ENCODE assay signal across 14 cellular contexts in the genomic region with DNA sequence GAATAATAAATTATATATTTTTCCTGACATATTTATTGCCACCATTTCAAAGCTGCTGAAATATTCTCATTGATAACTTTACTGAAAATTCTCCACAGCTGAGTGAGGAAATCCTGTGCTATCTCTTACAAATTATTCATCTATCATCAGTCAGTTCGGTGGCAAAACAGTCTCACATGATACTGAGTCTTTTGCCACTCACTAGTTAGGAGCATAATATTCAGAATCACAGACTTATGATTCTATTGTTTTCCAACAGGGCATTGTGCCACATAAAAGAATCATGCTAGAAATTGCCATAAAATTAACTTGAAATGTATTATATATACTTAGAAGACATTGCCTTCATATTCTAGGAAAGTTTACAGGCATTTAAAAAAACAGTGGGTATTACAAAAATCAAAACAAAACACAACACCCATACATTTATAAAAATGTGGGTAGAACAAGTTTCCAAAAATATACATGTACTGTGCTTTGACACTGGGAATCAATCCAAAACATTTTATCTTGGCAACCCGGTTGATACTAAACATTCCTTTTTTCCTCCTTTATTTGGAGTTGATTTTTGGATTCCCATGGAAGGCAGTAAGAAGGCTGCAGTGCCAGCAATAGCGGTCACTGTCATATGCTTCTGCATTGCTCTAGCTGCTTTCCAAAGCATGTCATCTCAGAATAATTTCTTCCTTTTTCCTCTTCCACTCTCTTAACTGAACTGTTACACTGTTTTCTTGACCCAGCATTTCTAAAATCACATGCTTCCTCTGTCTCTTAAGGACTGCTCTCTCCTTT. TPM values are rescaled to one million over a fixed set of nuclear protein-coding genes. Genes with fewer than 3 reads are reported as not detected.
DNase-seq lines count a peak whose midpoint lies in the region; ATAC-seq and TF ChIP-seq lines count a peak whose summit lies in the region.
"Had no signal": no experiment of that assay in that cellular context is flagged by ENCODE, and none has a peak within 500 bp of the region (broad histone marks: within the 10 kb centered on the region; RNA-seq: fewer than 3 reads in every experiment).

No MANE protein-coding gene starts in this region.

- no peaks in the 10 kb centered on the region for H3K27me3 ChIP-seq in BJ (ENCODE audit: control insufficient read depth, insufficient read depth, low read length)
- no peaks in the 10 kb centered on the region for H3K27me3 ChIP-seq in cardiac muscle cell
- H3K27me3 ChIP-seq in rectal smooth muscle tissue (ENCODE audit: control insufficient read depth, insufficient read depth, low read length), result no peaks in the 10 kb centered on the region
- no peaks in the 10 kb centered on the region for H3K27me3 ChIP-seq in psoas muscle (ENCODE audit: insufficient read depth in 3 of 3, low read length in 2 of 3)
- no peaks in the 10 kb centered on the region for H3K27me3 ChIP-seq in upper lobe of left lung
- H3K27me3 ChIP-seq: gastroesophageal sphincter had no signal

- H3K4me3 ChIP-seq in BJ (ENCODE audit: low read depth, low read length) (no peak overlapping the region), cardiac fibroblast (replicated peaks in 1 of 2; ENCODE audit: low read depth in 2 of 2, low read length in 2 of 2) (no peak overlapping the region), cardiac muscle cell (no peak overlapping the region), rectal smooth muscle tissue (ENCODE audit: low read length) (no peak overlapping the region), psoas muscle (no peak overlapping the region), upper lobe of left lung (no peak overlapping the region)
- H3K4me3 ChIP-seq: gastroesophageal sphincter had no signal

- no peak overlapping the region for H3K9ac ChIP-seq in rectal smooth muscle tissue (ENCODE audit: low read length)

- H3K9me3 ChIP-seq in cardiac muscle cell (ENCODE audit: low read depth) (no peaks in the 10 kb centered on the region), psoas muscle (no peaks in the 10 kb centered on the region), upper lobe of left lung (no peaks in the 10 kb centered on the region)
- H3K9me3 ChIP-seq: gastroesophageal sphincter had no signal

- H3K4me1 ChIP-seq in cardiac muscle cell (ENCODE audit: low read depth) (peaks cover 12% of the 10 kb centered on the region), rectal smooth muscle tissue (ENCODE audit: control insufficient read depth, insufficient read depth, low read length) (peaks cover 12% of the 10 kb centered on the region), psoas muscle (peaks cover 5% of the 10 kb centered on the region), upper lobe of left lung (peaks cover 6 to 15% (median 8%) of the 10 kb centered on the region in 4 donors)

- TF ChIP-seq EP300 in upper lobe of left lung (IDR thresholded peaks at IDR 0.05), result no peak

- CTCF ChIA-PET in BJ (lab: Yijun Ruan, JAX), result no interaction called here
- CTCF ChIA-PET in activated CD4-positive, alpha-beta memory T cell treated with anti-CD3 and anti-CD28 coated beads for 36 hours (lab: Charles Lee), result interaction anchor here (0.7 kb wide), 1 partner anchor 10 kb away, joined by 3 read pairs; no protein-coding TSS in a partner anchor

- WGBS in psoas muscle, 3 donors, result 12 to 18% (median 16%) methylated on average over 3 of the region's 3 CpGs
- WGBS in upper lobe of left lung, 2 donors, result 16 to 26% methylated on average over 3 of the region's 3 CpGs

- H3K4me1 Mint-ChIP-seq in nephron progenitor cell, result no peaks in the 10 kb centered on the region
- peaks cover 3% of the 10 kb centered on the region for H3K4me1 Mint-ChIP-seq in activated CD4-positive, alpha-beta memory T cell treated with anti-CD3 and anti-CD28 coated beads for 36 hours (ENCODE audit: low read depth)

- no peak overlapping the region for H3K27ac ChIP-seq in cardiac muscle cell
- H3K27ac ChIP-seq in rectal smooth muscle tissue (ENCODE audit: low read depth, low read length), result peak overlapping the region; percentile 40
- H3K27ac ChIP-seq in psoas muscle, result no peak overlapping the region
- peak overlapping the region in 2 of 4 donors; percentile 5 to 48 for H3K27ac ChIP-seq in upper lobe of left lung

- H3K36me3 Mint-ChIP-seq in nephron progenitor cell (ENCODE audit: low read depth), result peaks cover 21% of the 10 kb centered on the region
- no peaks in the 10 kb centered on the region for H3K36me3 Mint-ChIP-seq in activated CD4-positive, alpha-beta memory T cell treated with anti-CD3 and anti-CD28 coated beads for 36 hours

- no peaks in the 10 kb centered on the region; the same call in 1 of the 2 replicates for H3K36me3 ChIP-seq in BJ (ENCODE audit: control insufficient read depth, insufficient read depth, low read length)
- H3K36me3 ChIP-seq in cardiac muscle cell, result no peaks in the 10 kb centered on the region
- H3K36me3 ChIP-seq in rectal smooth muscle tissue (ENCODE audit: control insufficient read depth, insufficient read depth, low read length), result no peaks in the 10 kb centered on the region
- H3K36me3 ChIP-seq in psoas muscle (ENCODE audit: insufficient read depth in 1 of 2, low read depth in 1 of 2), result peaks cover 0 to 5% of the 10 kb centered on the region in 2 donors
- H3K36me3 ChIP-seq in upper lobe of left lung, result peaks cover 0 to 7% (median 0%) of the 10 kb centered on the region in 4 donors
- H3K36me3 ChIP-seq: gastroesophageal sphincter had no signal

- no peak overlapping the region for H3K4me3 Mint-ChIP-seq in nephron progenitor cell
- no peak overlapping the region for H3K4me3 Mint-ChIP-seq in activated CD4-positive, alpha-beta memory T cell treated with anti-CD3 and anti-CD28 coated beads for 36 hours

- no peaks in the 10 kb centered on the region for H3K9me3 Mint-ChIP-seq in nephron progenitor cell
- no peaks in the 10 kb centered on the region for H3K9me3 Mint-ChIP-seq in activated CD4-positive, alpha-beta memory T cell treated with anti-CD3 and anti-CD28 coated beads for 36 hours

- intact Hi-C loops in psoas muscle (cut with DNase I), result no loop called here
- intact Hi-C loops in activated CD4-positive, alpha-beta memory T cell treated with anti-CD3 and anti-CD28 coated beads for 36 hours (cut with micrococcal nuclease), result no loop called here

- peak; percentile 19; the same call in 1 of the 2 replicates for TF ChIP-seq CTCF in BJ (IDR thresholded peaks at IDR 0.05; ENCODE audit: insufficient read depth, low read depth, low read length)
- TF ChIP-seq CTCF in cardiac fibroblast (IDR thresholded peaks at IDR 0.05; ENCODE audit: low read depth, low read length), result no peak
- TF ChIP-seq CTCF in cardiac muscle cell (IDR thresholded peaks at IDR 0.05; ENCODE audit: low read depth, low read length), result peak; percentile 22
- TF ChIP-seq CTCF in nephron progenitor cell (IDR thresholded peaks at IDR 0.05), result no peak
- no peak for TF ChIP-seq CTCF in psoas muscle (IDR thresholded peaks at IDR 0.05)
- peak in 1 of 6 experiments; percentile 8 for TF ChIP-seq CTCF in upper lobe of left lung (IDR thresholded peaks at IDR 0.05)

- ATAC-seq in psoas muscle (no peak), upper lobe of left lung (ENCODE audit: low FRiP score in 2 of 2) (no peak)
- ATAC-seq: gastroesophageal sphincter had no signal

- TF ChIP-seq POLR2A in upper lobe of left lung (IDR thresholded peaks at IDR 0.05), result no peak

- DNase-seq in BJ (ENCODE audit: low read depth) (no peak), cardiac fibroblast (ENCODE audit: low read depth in 2 of 2) (peak; percentile 44 to 88), cardiac muscle cell (ENCODE audit: low read depth in 1 of 2, low spot score in 1 of 2) (peak in 1 of 2 donors; percentile 75), nephron progenitor cell (no peak), psoas muscle (no peak), upper lobe of left lung (no peak)
- no peak for DNase-seq in activated CD4-positive, alpha-beta memory T cell treated with anti-CD3 and anti-CD28 coated beads for 36 hours
- DNase-seq: activated CD4-positive, alpha-beta T cell treated with anti-CD3 and anti-CD28 coated beads for 48 hours; activated T-cell treated with anti-CD3 and anti-CD28 coated beads, Interleukin-2, amount 50 U/mL, for 1 hour; effector CD4-positive, alpha-beta T cell; Kasumi-1; NCI-H1930 had no signal

- POLR2A ChIA-PET in BJ (lab: Charles Lee), result no interaction called here
- POLR2A ChIA-PET in activated CD4-positive, alpha-beta memory T cell treated with anti-CD3 and anti-CD28 coated beads for 36 hours (lab: Charles Lee), result no interaction called here

- no peak overlapping the region for H3K27ac Mint-ChIP-seq in nephron progenitor cell
- no peak overlapping the region for H3K27ac Mint-ChIP-seq in activated CD4-positive, alpha-beta memory T cell treated with anti-CD3 and anti-CD28 coated beads for 36 hours

- no peaks in the 10 kb centered on the region for H3K27me3 Mint-ChIP-seq in nephron progenitor cell (ENCODE audit: low read depth, poor library complexity)
- no peaks in the 10 kb centered on the region for H3K27me3 Mint-ChIP-seq in activated CD4-positive, alpha-beta memory T cell treated with anti-CD3 and anti-CD28 coated beads for 36 hours

RNA-seq across cellular contexts. Expression of a gene that starts 42.5 kb away (rescaled TPM):
- polyA plus RNA-seq in BJ (2011; rRNA removed), result 8.3 and 10.1 TPM in 2 replicates
- polyA minus RNA-seq in BJ (2011; rRNA and poly(A)+ RNA removed), result 3.3 and 4.6 TPM in 2 replicates
- total RNA-seq in cardiac muscle cell, result 16.7 and 66.8 TPM in 2 replicates
- 47.8 and 80.4 TPM in 2 replicates for polyA plus RNA-seq in cardiac muscle cell
- total RNA-seq in psoas muscle, result 1 to 10 TPM; 4.5 to 9.6 (median 5.4) TPM
- 1 to 10 TPM; 3.9 to 5.2 (median 4.7) TPM for polyA plus RNA-seq in psoas muscle
- 10 to 100 TPM; 79.7 to 91.1 TPM for total RNA-seq in activated CD4-positive, alpha-beta memory T cell treated with anti-CD3 and anti-CD28 coated beads for 36 hours
- 100 to 1,000 TPM in 3 of 6 donors, 10 to 100 TPM in 3; 39.5 to 354 (median 86.4) TPM for total RNA-seq in upper lobe of left lung

Comparison
In these comparisons a context has a peak if more than half of its experiments do, and no peak if none do; other contexts are left out.
1. DNase-seq: peak in cardiac fibroblast (2 of 2); none in BJ (single experiment), nephron progenitor cell (single experiment), psoas muscle (0 of 2), activated CD4-positive, alpha-beta memory T cell treated with anti-CD3 and anti-CD28 coated beads for 36 hours (single experiment) and upper lobe of left lung (0 of 2).
2. CTCF ChIP-seq: peak in BJ (single experiment) and cardiac muscle cell (single experiment); none in cardiac fibroblast (single experiment), nephron progenitor cell (single experiment) and psoas muscle (single experiment).